ENCODE assay signal across 1 cellular context in genomic region chr3:32977842-32978241, GRCh38.
A peak's percentile ranks its signal among the peaks of the same experiment; 100 is the strongest.
TF ChIP-seq lines count a peak whose summit lies in the region.

No MANE protein-coding gene starts in this region.

TF ChIP-seq in K562, 482 proteins besides CTCF, POLR2A, EP300 and RAD21:
- no peak for TF ChIP-seq MAX (CRISPR knock-in tag; IDR thresholded peaks at IDR 0.05)
- TF ChIP-seq ZNF165 (CRISPR knock-in tag; IDR thresholded peaks at IDR 0.05; ENCODE audit: borderline replicate concordance): no peak
- no peak for TF ChIP-seq RBM14 (IDR thresholded peaks at IDR 0.05; ENCODE audit: borderline replicate concordance, insufficient read depth, low read depth, low read length)
- no peak for TF ChIP-seq THRB (CRISPR knock-in tag; conservative IDR thresholded peaks at IDR 0.05)
- no peak for TF ChIP-seq GTF2E2 (tag; IDR thresholded peaks at IDR 0.05)
- TF ChIP-seq MTA3 (IDR thresholded peaks at IDR 0.05; ENCODE audit: borderline replicate concordance): no peak
- peak; percentile 73; the same call in 1 of the 2 replicates for TF ChIP-seq ZNF277 (CRISPR knock-in tag; IDR thresholded peaks at IDR 0.05; ENCODE audit: borderline replicate concordance)
- TF ChIP-seq FOXP4 (CRISPR knock-in tag; IDR thresholded peaks at IDR 0.05; ENCODE audit: borderline replicate concordance): no peak
- no peak for TF ChIP-seq RCOR1 (IDR thresholded peaks at IDR 0.05; ENCODE audit: borderline replicate concordance in 1 of 2, low read depth in 2 of 2, low read length in 2 of 2)
- TF ChIP-seq PTRF (tag; IDR thresholded peaks at IDR 0.05): no peak
- 0 out of 2 replicates have a peak, but pooled peaks have one; percentile 72 for TF ChIP-seq MTF1 (CRISPR knock-in tag; IDR thresholded peaks at IDR 0.05; ENCODE audit: borderline replicate concordance)
- no peak for TF ChIP-seq MBD1 (CRISPR knock-in tag; IDR thresholded peaks at IDR 0.05)
- no peak for TF ChIP-seq SOX6 (IDR thresholded peaks at IDR 0.05)
TF ChIP-seq in K562: peak in this region for 2.
